ENCODE assay signal across 8 cellular contexts in genomic region chr2:207473203-207473865, GRCh38. TPM values are rescaled to one million over a fixed set of nuclear protein-coding genes. Genes with fewer than 3 reads are reported as not detected.
A peak's percentile ranks its signal among the peaks of the same experiment; 100 is the strongest.
DNase-seq lines count a peak whose midpoint lies in the region; ATAC-seq and TF ChIP-seq lines count a peak whose summit lies in the region.

No MANE protein-coding gene starts in this region.

- TF ChIP-seq EP300 in upper lobe of left lung (IDR thresholded peaks at IDR 0.05), result no peak

- peaks cover 23% of the 10 kb centered on the region for H3K4me1 Mint-ChIP-seq in activated CD4-positive, alpha-beta memory T cell treated with anti-CD3 and anti-CD28 coated beads for 36 hours (ENCODE audit: low read depth)
- H3K4me1 Mint-ChIP-seq in naive thymus-derived CD4-positive, alpha-beta T cell, result peaks cover 6 to 24% (median 18%) of the 10 kb centered on the region in 7 donors

- H3K27me3 Mint-ChIP-seq in activated CD4-positive, alpha-beta memory T cell treated with anti-CD3 and anti-CD28 coated beads for 36 hours, result no peaks in the 10 kb centered on the region
- peaks cover 0 to 4% (median 0%) of the 10 kb centered on the region in 5 donors for H3K27me3 Mint-ChIP-seq in naive thymus-derived CD4-positive, alpha-beta T cell

- H3K4me1 ChIP-seq in naive thymus-derived CD4-positive, alpha-beta T cell (ENCODE audit: control insufficient read depth in 2 of 2, insufficient read depth in 2 of 2, low read length in 2 of 2), result no peaks in the 10 kb centered on the region
- peaks cover 0 to 26% (median 12%) of the 10 kb centered on the region in 4 donors for H3K4me1 ChIP-seq in upper lobe of left lung

- H3K4me3 ChIP-seq in naive thymus-derived CD4-positive, alpha-beta T cell (ENCODE audit: low read length), result no peak overlapping the region
- H3K4me3 ChIP-seq in upper lobe of left lung, result peak overlapping the region in 2 of 4 donors; percentile 13 to 15

- H3K27ac Mint-ChIP-seq in activated CD4-positive, alpha-beta memory T cell treated with anti-CD3 and anti-CD28 coated beads for 36 hours, result peak overlapping the region; percentile 32
- H3K27ac Mint-ChIP-seq in naive thymus-derived CD4-positive, alpha-beta T cell, result peak overlapping the region in 7 of 9 donors; percentile 14 to 71 (median 48)

- no peaks in the 10 kb centered on the region for H3K9me3 ChIP-seq in naive thymus-derived CD4-positive, alpha-beta T cell (ENCODE audit: control insufficient read depth in 2 of 3, low read length in 3 of 3)
- H3K9me3 ChIP-seq in upper lobe of left lung, result no peaks in the 10 kb centered on the region

- ATAC-seq in HG02884 (IDR thresholded peaks at IDR 0.05; ENCODE audit: unreplicated experiment), result peak; percentile 64
- peak; percentile 76 for ATAC-seq in naive thymus-derived CD4-positive, alpha-beta T cell
- peak; percentile 56 to 82 for ATAC-seq in upper lobe of left lung (ENCODE audit: low FRiP score in 2 of 2)

- no peaks in the 10 kb centered on the region for H3K9me3 Mint-ChIP-seq in activated CD4-positive, alpha-beta memory T cell treated with anti-CD3 and anti-CD28 coated beads for 36 hours
- H3K9me3 Mint-ChIP-seq in naive thymus-derived CD4-positive, alpha-beta T cell, result no peaks in the 10 kb centered on the region

- WGBS in upper lobe of left lung, 2 donors, result 7 to 11% methylated on average over 7 of the region's 7 CpGs

- no peak overlapping the region for H3K27ac ChIP-seq in naive thymus-derived CD4-positive, alpha-beta T cell (ENCODE audit: low read depth, low read length)
- peak overlapping the region in 2 of 4 donors; percentile 61 to 69 for H3K27ac ChIP-seq in upper lobe of left lung

- H3K36me3 Mint-ChIP-seq in activated CD4-positive, alpha-beta memory T cell treated with anti-CD3 and anti-CD28 coated beads for 36 hours, result no peaks in the 10 kb centered on the region
- no peaks in the 10 kb centered on the region for H3K36me3 Mint-ChIP-seq in naive thymus-derived CD4-positive, alpha-beta T cell

- no peak for TF ChIP-seq POLR2A in upper lobe of left lung (IDR thresholded peaks at IDR 0.05)

- intact Hi-C loops in activated CD4-positive, alpha-beta memory T cell treated with anti-CD3 and anti-CD28 coated beads for 36 hours (cut with micrococcal nuclease), result loop anchor here (1.0 to 10.0 kb wide), 8 partner anchors 79 to 919 kb away; no protein-coding TSS in a partner anchor
- intact Hi-C loops in naive thymus-derived CD4-positive, alpha-beta T cell (cut with micrococcal nuclease), result loop anchor here (1.0 to 10.0 kb wide), 10 partner anchors 119 to 917 kb away; no protein-coding TSS in a partner anchor

- H3K36me3 ChIP-seq in naive thymus-derived CD4-positive, alpha-beta T cell (ENCODE audit: control insufficient read depth in 2 of 3, insufficient read depth in 3 of 3, low read length in 3 of 3), result no peaks in the 10 kb centered on the region
- no peaks in the 10 kb centered on the region for H3K36me3 ChIP-seq in upper lobe of left lung

- H3K27me3 ChIP-seq in naive thymus-derived CD4-positive, alpha-beta T cell (ENCODE audit: control insufficient read depth in 2 of 2, insufficient read depth in 2 of 2, low read length in 2 of 2), result no peaks in the 10 kb centered on the region
- H3K27me3 ChIP-seq in upper lobe of left lung, result no peaks in the 10 kb centered on the region

- peak; percentile 67 for DNase-seq in GM03348 (ENCODE audit: low spot score)
- peak; percentile 64 for DNase-seq in NCI-H2227 treated with DMSO at 0.1 percent for 48 hours (lab: John Stamatoyannopoulos, UW)
- DNase-seq in activated CD4-positive, alpha-beta memory T cell treated with anti-CD3 and anti-CD28 coated beads for 36 hours, result peak; percentile 71
- DNase-seq in fibroblast of peridontal ligament (ENCODE audit: extremely low read depth), result peak; percentile 92
- peak in 8 of 9 donors; percentile 25 to 68 (median 52) for DNase-seq in naive thymus-derived CD4-positive, alpha-beta T cell
- DNase-seq in upper lobe of left lung, result peak in 1 of 2 donors; percentile 50
- no peak for DNase-seq in OCI-M2 (lab: John Stamatoyannopoulos, UW; ENCODE audit: unreplicated experiment)

- no peak overlapping the region for H3K4me3 Mint-ChIP-seq in activated CD4-positive, alpha-beta memory T cell treated with anti-CD3 and anti-CD28 coated beads for 36 hours
- peak overlapping the region in 4 of 10 donors; percentile 20 to 52 (median 42) for H3K4me3 Mint-ChIP-seq in naive thymus-derived CD4-positive, alpha-beta T cell

- POLR2A ChIA-PET in activated CD4-positive, alpha-beta memory T cell treated with anti-CD3 and anti-CD28 coated beads for 36 hours (lab: Charles Lee), result interaction anchor here (1.0 to 1.2 kb wide), 3 partner anchors 309 to 673 kb away, joined by 3 to 6 read pairs (median 6); no protein-coding TSS in a partner anchor
- POLR2A ChIA-PET in naive thymus-derived CD4-positive, alpha-beta T cell (lab: Charles Lee), result interaction anchor here (0.7 to 1.4 kb wide), 6 partner anchors 22 to 672 kb away, joined by 3 to 6 read pairs (median 4); partner anchors contain the start of gene KLF7

- CTCF ChIA-PET in activated CD4-positive, alpha-beta memory T cell treated with anti-CD3 and anti-CD28 coated beads for 36 hours (lab: Charles Lee), result interaction anchor here (0.5 to 3.5 kb wide), 41 partner anchors 12 to 917 kb away, joined by 3 to 36 read pairs (median 4); partner anchors contain the start of gene KLF7
- CTCF ChIA-PET in naive thymus-derived CD4-positive, alpha-beta T cell (lab: Charles Lee), result interaction anchor here (0.6 to 3.5 kb wide), 19 partner anchors 20 to 914 kb away, joined by 3 to 43 read pairs (median 4); no protein-coding TSS in a partner anchor

- peak; percentile 41 to 68 (median 53) for TF ChIP-seq CTCF in upper lobe of left lung (IDR thresholded peaks at IDR 0.05)

RNA-seq across cellular contexts. Expression of gene CREB1, which starts 56.4 kb away (rescaled TPM):
- 10 to 100 TPM; 90.7 to 92.2 TPM for total RNA-seq in activated CD4-positive, alpha-beta memory T cell treated with anti-CD3 and anti-CD28 coated beads for 36 hours
- total RNA-seq in naive thymus-derived CD4-positive, alpha-beta T cell, result 100 to 1,000 TPM in 4 of 5 experiments, 10 to 100 TPM in 1; 89.7 to 141 (median 115) TPM
- polyA plus RNA-seq in naive thymus-derived CD4-positive, alpha-beta T cell, result 10 to 100 TPM; 71.1 to 85.7 TPM
- 10 to 100 TPM; 15.7 to 75.5 (median 41.8) TPM for total RNA-seq in upper lobe of left lung
